In the genomic region with DNA sequence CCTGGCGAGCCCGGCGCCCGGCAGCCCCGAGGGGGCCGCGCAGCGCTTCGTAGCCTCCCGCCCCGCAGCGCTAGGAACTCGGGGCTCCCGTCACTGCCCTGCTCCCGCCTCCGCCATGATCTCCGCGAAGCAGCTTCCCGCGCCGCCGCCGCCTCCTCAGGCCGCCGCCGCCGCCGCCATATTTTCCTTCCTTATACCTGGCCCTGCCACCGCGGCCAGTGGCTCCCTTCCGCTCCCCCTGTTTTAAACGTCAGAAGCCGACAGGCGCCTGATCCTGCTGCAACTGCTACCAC, we compare ENCODE assay signal across 8 cellular contexts. TPM values are rescaled to one million over a fixed set of nuclear protein-coding genes. Genes with fewer than 3 reads are reported as not detected.
DNase-seq lines count a peak whose midpoint lies in the region; ATAC-seq, FAIRE-seq and TF ChIP-seq lines count a peak whose summit lies in the region.

No MANE protein-coding gene starts in this region.

- ATAC-seq in GM21526 (IDR thresholded peaks at IDR 0.05; ENCODE audit: low FRiP score, unreplicated experiment) (peak; percentile 27), K562 (peak; percentile 30), right lobe of liver (peak; percentile 18 to 36 (median 25))

- DNase-seq in GM10266 (ENCODE audit: extremely low spot score): peak; percentile 65
- DNase-seq in K562 (ENCODE audit: extremely low read depth in 1 of 4, low spot score in 3 of 4): no peak
- DNase-seq in right lobe of liver: no peak
- no peak for DNase-seq in tibial artery
- DNase-seq in dedifferentiated amniotic fluid mesenchymal stem cell (ENCODE audit: extremely low spot score): no peak
- no peak for DNase-seq in NCI-H2029 treated with DMSO at 0.1 percent for 48 hours (lab: John Stamatoyannopoulos, UW)

- TF ChIP-seq EP300 in K562 (IDR thresholded peaks at IDR 0.05; ENCODE audit: low read length): no peak

- H3K4me3 ChIP-seq in HUES64 (ENCODE audit: low read length) (peak overlapping the region; percentile 83), K562 (peak overlapping the region; percentile 97), right lobe of liver (peak overlapping the region; percentile 90 to 96 (median 93)), tibial artery (peak overlapping the region; percentile 86 to 100)

- H3K27me3 ChIP-seq in HUES64 (ENCODE audit: insufficient read depth, low read length) (no peaks in the 10 kb centered on the region), K562 (ENCODE audit: control insufficient read depth in 2 of 2, insufficient read depth in 2 of 2, low read length in 2 of 2) (no peaks in the 10 kb centered on the region), right lobe of liver (no peaks in the 10 kb centered on the region), tibial artery (peaks cover 0 to 5% of the 10 kb centered on the region in 2 donors)

- in situ Hi-C loops in K562 (cut with MboI): no loop called here

- TF ChIP-seq RAD21 in K562 (CRISPR knock-in tag; conservative IDR thresholded peaks at IDR 0.05 in 1 of 2, IDR thresholded peaks at IDR 0.05 in 1 of 2): no peak

- peak overlapping the region; percentile 99 for H3K27ac ChIP-seq in HUES64 (ENCODE audit: low read depth, low read length)
- peak overlapping the region; percentile 98 for H3K27ac ChIP-seq in K562 (ENCODE audit: extremely low read depth, low read depth, low read length)
- H3K27ac ChIP-seq in right lobe of liver: peak overlapping the region; percentile 97 to 99 (median 98)
- H3K27ac ChIP-seq in tibial artery: peak overlapping the region; percentile 98 to 99

- no peaks in the 10 kb centered on the region for H3K9me1 ChIP-seq in K562 (ENCODE audit: control insufficient read depth, insufficient read depth, low read length)

- no peak for TF ChIP-seq CTCF in GM10266 (IDR thresholded peaks at IDR 0.05; ENCODE audit: control insufficient read depth, insufficient read depth, low read depth, missing control alignments)
- TF ChIP-seq CTCF in K562 (IDR thresholded peaks at IDR 0.05 in 2 of 3, conservative IDR thresholded peaks at IDR 0.05 in 1 of 3; ENCODE audit: insufficient read depth in 2 of 3, low read depth in 1 of 3, low read length in 3 of 3): no peak
- no peak for TF ChIP-seq CTCF in right lobe of liver (IDR thresholded peaks at IDR 0.05)
- TF ChIP-seq CTCF in tibial artery (IDR thresholded peaks at IDR 0.05): no peak

- H3K9me3 ChIP-seq in HUES64 (ENCODE audit: insufficient read depth, low read depth, low read length) (no peaks in the 10 kb centered on the region), K562 (replicated peaks; ENCODE audit: control insufficient read depth, insufficient read depth, low read depth, low read length) (no peaks in the 10 kb centered on the region), right lobe of liver (no peaks in the 10 kb centered on the region), tibial artery (no peaks in the 10 kb centered on the region)

- H3K79me2 ChIP-seq in K562 (ENCODE audit: control insufficient read depth, insufficient read depth, low read length): peaks cover 61% of the 10 kb centered on the region

- peak overlapping the region; percentile 96 for H2AFZ ChIP-seq in K562 (ENCODE audit: low read depth, low read length)

- H4K20me1 ChIP-seq in K562 (replicated peaks; ENCODE audit: control insufficient read depth, insufficient read depth, low read length): no peaks in the 10 kb centered on the region; the same call in 1 of the 2 replicates

- TF ChIP-seq POLR2A in K562 (conservative IDR thresholded peaks at IDR 0.05) (no peak), right lobe of liver (IDR thresholded peaks at IDR 0.05) (no peak)

- H3K36me3 ChIP-seq in HUES64 (ENCODE audit: insufficient read depth, low read length) (peaks cover 20% of the 10 kb centered on the region), K562 (ENCODE audit: control insufficient read depth, insufficient read depth, low read length) (peaks cover 21% of the 10 kb centered on the region; the same call in 2 of the 3 replicates), right lobe of liver (peaks cover 0 to 5% (median 0%) of the 10 kb centered on the region in 4 donors), tibial artery (peaks cover 0 to 5% (median 3%) of the 10 kb centered on the region in 3 donors)

- CTCF ChIA-PET in K562 (lab: Yijun Ruan, JAX; ENCODE audit: low intra/inter-chr PET ratio): no interaction called here

- no TSS peak for BruUV-seq in K562 (replicated peaks; lab: Mats Ljungman, UMichigan)

- intact Hi-C loops in K562 (cut with micrococcal nuclease): no loop called here
- intact Hi-C loops in right lobe of liver (cut with DNase I): no loop called here
- intact Hi-C loops in tibial artery (cut with DNase I; ENCODE audit: low total_unique reads): no loop called here

- H3K4me1 ChIP-seq in HUES64 (ENCODE audit: insufficient read depth, low read length): peaks cover 8% of the 10 kb centered on the region
- peaks cover 3 to 5% of the 10 kb centered on the region in 2 experiments; a peak in 4 of 5 replicates for H3K4me1 ChIP-seq in K562 (replicated peaks in 1 of 2; ENCODE audit: control insufficient read depth in 2 of 2, insufficient read depth in 2 of 2, low read length in 2 of 2)
- H3K4me1 ChIP-seq in right lobe of liver: peaks cover 0 to 15% (median 7%) of the 10 kb centered on the region in 4 donors
- H3K4me1 ChIP-seq in tibial artery: peaks cover 0 to 40% (median 21%) of the 10 kb centered on the region in 4 donors

- H3K4me2 ChIP-seq in K562 (ENCODE audit: insufficient read depth, low read length): peak overlapping the region; percentile 91; the same call in 1 of the 2 replicates

- WGBS in HUES64: under 1% methylated on average over 34 of the region's 34 CpGs
- 0% methylated on average over 10 of the region's 34 CpGs for WGBS in K562 (ENCODE audit: insufficient coverage, low coverage, missing lambda C conversion rate)
- 0% methylated on average over 8 of the region's 34 CpGs for WGBS in right lobe of liver (ENCODE audit: insufficient coverage, low coverage, low lambda C conversion rate, missing lambda C conversion rate)

- POLR2A ChIA-PET in K562 (lab: Yijun Ruan, JAX): interaction anchor here (0.7 to 2.0 kb wide), 3 partner anchors 9 to 33 kb away, joined by 4 to 8 read pairs (median 5); no protein-coding TSS in a partner anchor

- FAIRE-seq in K562 (lab: Jason Lieb, UNC): no peak

- H3K9ac ChIP-seq in HUES64 (ENCODE audit: low read depth, low read length): peak overlapping the region; percentile 99
- peak overlapping the region; percentile 93 to 98 for H3K9ac ChIP-seq in K562 (ENCODE audit: insufficient read depth in 1 of 2, low read depth in 2 of 2, low read length in 2 of 2)

TF ChIP-seq in K562, 482 proteins besides CTCF, POLR2A, EP300 and RAD21 (continues in another document):
- TF ChIP-seq, protein P1, sequence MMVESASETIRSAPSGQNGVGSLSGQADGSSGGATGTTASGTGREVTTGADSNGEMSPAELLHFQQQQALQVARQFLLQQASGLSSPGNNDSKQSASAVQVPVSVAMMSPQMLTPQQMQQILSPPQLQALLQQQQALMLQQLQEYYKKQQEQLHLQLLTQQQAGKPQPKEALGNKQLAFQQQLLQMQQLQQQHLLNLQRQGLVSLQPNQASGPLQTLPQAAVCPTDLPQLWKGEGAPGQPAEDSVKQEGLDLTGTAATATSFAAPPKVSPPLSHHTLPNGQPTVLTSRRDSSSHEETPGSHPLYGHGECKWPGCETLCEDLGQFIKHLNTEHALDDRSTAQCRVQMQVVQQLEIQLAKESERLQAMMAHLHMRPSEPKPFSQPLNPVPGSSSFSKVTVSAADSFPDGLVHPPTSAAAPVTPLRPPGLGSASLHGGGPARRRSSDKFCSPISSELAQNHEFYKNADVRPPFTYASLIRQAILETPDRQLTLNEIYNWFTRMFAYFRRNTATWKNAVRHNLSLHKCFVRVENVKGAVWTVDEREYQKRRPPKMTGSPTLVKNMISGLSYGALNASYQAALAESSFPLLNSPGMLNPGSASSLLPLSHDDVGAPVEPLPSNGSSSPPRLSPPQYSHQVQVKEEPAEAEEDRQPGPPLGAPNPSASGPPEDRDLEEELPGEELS (CRISPR knock-in tag; IDR thresholded peaks at IDR 0.05; ENCODE audit: borderline replicate concordance): no peak
- no peak for TF ChIP-seq RBM39 (optimal IDR thresholded peaks at IDR 0.05; ENCODE audit: low read depth, low read length)
- TF ChIP-seq NFIX (CRISPR knock-in tag; IDR thresholded peaks at IDR 0.05; ENCODE audit: low read depth): no peak
- no peak for TF ChIP-seq MTA3 (IDR thresholded peaks at IDR 0.05; ENCODE audit: borderline replicate concordance)

RNA-seq across cellular contexts. Expression of gene PPP4R3A, which starts 0.3 kb away (rescaled TPM):
- 88.0 TPM for polyA plus RNA-seq in HUES64 (2013, experiment 1 of 2)
- 78.5 TPM for polyA plus RNA-seq in HUES64 (2013, experiment 2 of 2)
- 29.3 and 104 TPM in 2 replicates for total RNA-seq in K562 (2011; cell fraction: chromatin; rRNA removed; ENCODE audit: low replicate concordance)
- total RNA-seq in K562 (2011; cell fraction: nucleolus; rRNA removed): 16.8 and 17.8 TPM in 2 replicates
- total RNA-seq in K562 (2011; cell fraction: nucleoplasm; rRNA removed): 29.3 and 44.7 TPM in 2 replicates
- 29.9 and 37.8 TPM in 2 replicates for total RNA-seq in K562 (2014; rRNA removed)
- total RNA-seq in K562 (2014; rRNA removed; fragmentation: Illumina TruSeq; extraction: Trizol): 44.5 and 46.2 TPM in 2 replicates
- total RNA-seq in K562 (2015; rRNA removed; fragmentation: Illumina TruSeq; extraction: Trizol): 48.5 and 54.9 TPM in 2 replicates
- total RNA-seq in K562 (2021): 44.9 and 49.9 TPM in 2 replicates
- polyA plus RNA-seq in K562 (2011; rRNA removed): 32.5 and 32.8 TPM in 2 replicates
- polyA plus RNA-seq in K562 (2011; cell fraction: cytosol; rRNA removed): 8.2 and 13.6 TPM in 2 replicates
- polyA plus RNA-seq in K562 (2011; cell fraction: nucleus; rRNA removed): 31.4 and 33.4 TPM in 2 replicates
- 28.6 and 29.4 TPM in 2 replicates for polyA plus RNA-seq in K562 (2012)
- polyA plus RNA-seq in K562 (2014; fragmentation: Illumina TruSeq; extraction: Trizol): 42.6 and 54.1 TPM in 2 replicates
- polyA plus RNA-seq in K562 (2014; fragmentation: Nextera tagmentation; extraction: Ambion mirVana): 10 to 100 TPM in 1 of 2 experiments, 1 to 10 TPM in 1; 9.5 to 14.7 TPM
- polyA plus RNA-seq in K562 (2014; rRNA removed): 32.8 and 52.6 TPM in 2 replicates
- 36.3 and 37.3 TPM in 2 replicates for polyA minus RNA-seq in K562 (2011; rRNA and poly(A)+ RNA removed)
- polyA minus RNA-seq in K562 (2011; cell fraction: cytosol; rRNA and poly(A)+ RNA removed): 12.9 and 22.3 TPM in 2 replicates
- 12.9 and 27.3 TPM in 2 replicates for polyA minus RNA-seq in K562 (2011; cell fraction: nucleus; rRNA and poly(A)+ RNA removed)
- 10 to 100 TPM; 30.5 to 45.9 (median 39.6) TPM for total RNA-seq in right lobe of liver
